Comparison of ENCODE assay signal across 27 cellular contexts in genomic region chr6:16665992-16666391, GRCh38.
"Had no signal": no experiment of that assay in that cellular context is flagged by ENCODE, and none has a peak within 500 bp of the region (broad histone marks: within the 10 kb centered on the region; RNA-seq: fewer than 3 reads in every experiment).

No MANE protein-coding gene starts in this region.

- H3K9me3 ChIP-seq: gastrocnemius medialis had no signal

- H3K27me3 Mint-ChIP-seq: activated CD4-positive, alpha-beta T cell treated with anti-CD3 and anti-CD28 coated beads for 36 hours; activated CD4-positive, alpha-beta T cell treated with anti-CD3 and anti-CD28 coated beads, Interleukin-2, amount 10 ng/mL, durations not matched to agents 24 days and 14 days; activated CD8-positive, alpha-beta T cell treated with anti-CD3 and anti-CD28 coated beads for 36 hours; activated naive CD4-positive, alpha-beta T cell treated with anti-CD3 and anti-CD28 coated beads, Interleukin-2, amount 10 ng/mL, durations not matched to agents 7 days and 5 days; activated naive CD8-positive, alpha-beta T cell; activated T-helper 17 cell treated with anti-CD3 and anti-CD28 coated beads, Interleukin-2, amount 50 U/mL, for 72 hours had no signal

- H3K36me3 ChIP-seq: brain microvascular endothelial cell, esophagus muscularis mucosa, gastrocnemius medialis, heart left ventricle had no signal

- H3K4me3 ChIP-seq: esophagus muscularis mucosa, gastrocnemius medialis, heart left ventricle had no signal

- H3K27me3 ChIP-seq: brain microvascular endothelial cell, esophagus muscularis mucosa, foreskin keratinocyte, gastrocnemius medialis, heart left ventricle had no signal

- H3K27ac ChIP-seq: brain microvascular endothelial cell, esophagus muscularis mucosa, foreskin keratinocyte, gastrocnemius medialis, heart left ventricle had no signal

- H3K4me3 Mint-ChIP-seq: activated CD4-positive, alpha-beta T cell treated with anti-CD3 and anti-CD28 coated beads for 36 hours; activated CD4-positive, alpha-beta T cell treated with anti-CD3 and anti-CD28 coated beads, Interleukin-2, amount 10 ng/mL, durations not matched to agents 24 days and 14 days; activated CD8-positive, alpha-beta T cell treated with anti-CD3 and anti-CD28 coated beads for 36 hours; activated naive CD4-positive, alpha-beta T cell treated with anti-CD3 and anti-CD28 coated beads, Interleukin-2, amount 10 ng/mL, durations not matched to agents 7 days and 5 days; activated naive CD8-positive, alpha-beta T cell; activated T-cell treated with anti-CD3 and anti-CD28 coated beads, Interleukin-2, amount 50 U/mL, for 4 hours; activated T-helper 17 cell treated with anti-CD3 and anti-CD28 coated beads, Interleukin-2, amount 50 U/mL, for 72 hours; endodermal cell had no signal

- H3K27ac Mint-ChIP-seq: activated CD4-positive, alpha-beta T cell treated with anti-CD3 and anti-CD28 coated beads for 36 hours; activated CD4-positive, alpha-beta T cell treated with anti-CD3 and anti-CD28 coated beads, Interleukin-2, amount 10 ng/mL, durations not matched to agents 24 days and 14 days; activated CD8-positive, alpha-beta T cell treated with anti-CD3 and anti-CD28 coated beads for 36 hours; activated naive CD4-positive, alpha-beta T cell treated with anti-CD3 and anti-CD28 coated beads, Interleukin-2, amount 10 ng/mL, durations not matched to agents 7 days and 5 days; activated naive CD8-positive, alpha-beta T cell; activated T-helper 17 cell treated with anti-CD3 and anti-CD28 coated beads, Interleukin-2, amount 50 U/mL, for 72 hours; endodermal cell had no signal

- DNase-seq: activated CD4-positive, alpha-beta T cell treated with anti-CD3 and anti-CD28 coated beads for 36 hours; activated CD4-positive, alpha-beta T cell treated with anti-CD3 and anti-CD28 coated beads, Interleukin-2, amount 10 ng/mL, durations not matched to agents 24 days and 14 days; activated CD4-positive, CD25-positive, alpha-beta regulatory T cell; activated CD4-positive, CD25-positive, alpha-beta regulatory T cell treated with anti-CD3 and anti-CD28 coated beads, Interleukin-2, amount 50 U/mL, for 72 hours; activated CD8-positive, alpha-beta memory T cell treated with anti-CD3 and anti-CD28 coated beads for 24 hours; activated CD8-positive, alpha-beta T cell treated with anti-CD3 and anti-CD28 coated beads for 36 hours; activated effector memory CD4-positive, alpha-beta T cell treated with anti-CD3 and anti-CD28 coated beads, Interleukin-2, amount 50 U/mL, for 16 hours; activated naive CD4-positive, alpha-beta T cell treated with anti-CD3 and anti-CD28 coated beads, Interleukin-2, amount 10 ng/mL, durations not matched to agents 7 days and 5 days; activated T-cell treated with anti-CD3 and anti-CD28 coated beads, Interleukin-2, amount 50 U/mL, for 4 hours; amniotic stem cell; anterior cingulate cortex; brain microvascular endothelial cell; cortex of kidney; effector memory CD4-positive, alpha-beta T cell; endodermal cell; foreskin keratinocyte; gastrocnemius medialis; glutamatergic neuron; heart left ventricle; T-helper 1 cell; T-helper 2 cell had no signal

- FAIRE-seq: astrocyte, bronchial epithelial cell, colon had no signal

- ATAC-seq: activated CD4-positive, alpha-beta T cell treated with anti-CD3 and anti-CD28 coated beads for 36 hours; activated CD8-positive, alpha-beta T cell treated with anti-CD3 and anti-CD28 coated beads for 36 hours; activated T-cell treated with anti-CD3 and anti-CD28 coated beads, Interleukin-2, amount 50 U/mL, for 4 hours; activated T-helper 17 cell treated with anti-CD3 and anti-CD28 coated beads, Interleukin-2, amount 50 U/mL, for 72 hours; foreskin keratinocyte; gastrocnemius medialis; heart left ventricle had no signal
